12 cellular contexts compared by ENCODE assay signal in genomic region chr12:22190-22529, GRCh38. TPM values are rescaled to one million over a fixed set of nuclear protein-coding genes. Genes with fewer than 3 reads are reported as not detected.
DNase-seq lines count a peak whose midpoint lies in the region; ATAC-seq and TF ChIP-seq lines count a peak whose summit lies in the region.
"Had no signal": no experiment of that assay in that cellular context is flagged by ENCODE, and none has a peak within 500 bp of the region (broad histone marks: within the 10 kb centered on the region; RNA-seq: fewer than 3 reads in every experiment).

No MANE protein-coding gene starts in this region.

- H3K9me3 Mint-ChIP-seq in CD8-positive, alpha-beta T cell: no peaks in the 10 kb centered on the region
- peaks cover 0 to 2% (median 0%) of the 10 kb centered on the region in 11 donors for H3K9me3 Mint-ChIP-seq in naive thymus-derived CD4-positive, alpha-beta T cell
- H3K9me3 Mint-ChIP-seq: nephron progenitor cell had no signal

- H3K4me3 ChIP-seq in CD8-positive, alpha-beta T cell (ENCODE audit: low read depth, low read length): no peak overlapping the region
- no peak overlapping the region for H3K4me3 ChIP-seq in astrocyte of the cerebellum (ENCODE audit: low read depth, low read length)
- H3K4me3 ChIP-seq in naive thymus-derived CD4-positive, alpha-beta T cell (ENCODE audit: low read length): no peak overlapping the region
- H3K4me3 ChIP-seq: cardiac muscle cell had no signal

- ATAC-seq in CD8-positive, alpha-beta T cell: no peak
- peak; percentile 40 for ATAC-seq in GM21360 (IDR thresholded peaks at IDR 0.05; ENCODE audit: unreplicated experiment)
- ATAC-seq in naive thymus-derived CD4-positive, alpha-beta T cell: no peak
- ATAC-seq in HG03521 (IDR thresholded peaks at IDR 0.05; ENCODE audit: unreplicated experiment): no peak
- ATAC-seq in GM19035 (IDR thresholded peaks at IDR 0.05; ENCODE audit: unreplicated experiment): no peak

- TF ChIP-seq CTCF in CD8-positive, alpha-beta T cell (IDR thresholded peaks at IDR 0.05): no peak
- TF ChIP-seq CTCF in astrocyte of the cerebellum (IDR thresholded peaks at IDR 0.05; ENCODE audit: low read depth, low read length, missing control alignments): peak; percentile 13

- no peak for DNase-seq in CD8-positive, alpha-beta T cell
- DNase-seq in astrocyte of the cerebellum (ENCODE audit: low read depth) (no peak), GDM1 (lab: John Stamatoyannopoulos, UW) (no peak), NK-92 (lab: John Stamatoyannopoulos, UW; ENCODE audit: unreplicated experiment) (no peak)
- DNase-seq in naive thymus-derived CD4-positive, alpha-beta T cell: no peak
- DNase-seq: DMS 273 treated with DMSO at 0.1 percent for 48 hours, nephron progenitor cell, RPMI8226 had no signal

- no peaks in the 10 kb centered on the region for H3K4me1 ChIP-seq in CD8-positive, alpha-beta T cell (ENCODE audit: insufficient read depth, low read length)
- H3K4me1 ChIP-seq in naive thymus-derived CD4-positive, alpha-beta T cell (ENCODE audit: control insufficient read depth in 2 of 2, insufficient read depth in 2 of 2, low read length in 2 of 2): peaks cover 0 to 3% of the 10 kb centered on the region in 2 donors

- no peaks in the 10 kb centered on the region for H3K9me3 ChIP-seq in CD8-positive, alpha-beta T cell (ENCODE audit: low read length)
- no peaks in the 10 kb centered on the region for H3K9me3 ChIP-seq in naive thymus-derived CD4-positive, alpha-beta T cell (ENCODE audit: control insufficient read depth in 2 of 3, low read length in 3 of 3)

- no peaks in the 10 kb centered on the region for H3K27me3 ChIP-seq in CD8-positive, alpha-beta T cell (ENCODE audit: insufficient read depth, low read length)
- no peaks in the 10 kb centered on the region for H3K27me3 ChIP-seq in naive thymus-derived CD4-positive, alpha-beta T cell (ENCODE audit: control insufficient read depth in 2 of 2, insufficient read depth in 2 of 2, low read length in 2 of 2)
- H3K27me3 ChIP-seq: cardiac muscle cell had no signal

- no peak overlapping the region for H3K4me3 Mint-ChIP-seq in CD8-positive, alpha-beta T cell
- peak overlapping the region in 1 of 10 donors; percentile 54 for H3K4me3 Mint-ChIP-seq in naive thymus-derived CD4-positive, alpha-beta T cell
- H3K4me3 Mint-ChIP-seq: nephron progenitor cell had no signal

- H3K36me3 Mint-ChIP-seq in CD8-positive, alpha-beta T cell: peaks cover 22% of the 10 kb centered on the region
- H3K36me3 Mint-ChIP-seq in naive thymus-derived CD4-positive, alpha-beta T cell: peaks cover 6 to 23% (median 9%) of the 10 kb centered on the region in 5 donors

- POLR2A ChIA-PET in CD8-positive, alpha-beta T cell (lab: Charles Lee): no interaction called here
- POLR2A ChIA-PET in naive thymus-derived CD4-positive, alpha-beta T cell (lab: Charles Lee): no interaction called here

- CTCF ChIA-PET in CD8-positive, alpha-beta T cell (lab: Charles Lee): no interaction called here
- CTCF ChIA-PET in naive thymus-derived CD4-positive, alpha-beta T cell (lab: Charles Lee): no interaction called here

- in situ Hi-C loops in astrocyte of the cerebellum (cut with HindIII; ENCODE audit: low sequenced_read_pairs): no loop called here

- no peak overlapping the region for H3K27ac ChIP-seq in CD8-positive, alpha-beta T cell (ENCODE audit: low read depth, low read length)
- no peak overlapping the region for H3K27ac ChIP-seq in naive thymus-derived CD4-positive, alpha-beta T cell (ENCODE audit: low read depth, low read length)
- H3K27ac ChIP-seq: cardiac muscle cell had no signal

- no peaks in the 10 kb centered on the region for H3K27me3 Mint-ChIP-seq in CD8-positive, alpha-beta T cell (ENCODE audit: low read depth)
- no peaks in the 10 kb centered on the region for H3K27me3 Mint-ChIP-seq in naive thymus-derived CD4-positive, alpha-beta T cell

- peak overlapping the region; percentile 29 for H3K27ac Mint-ChIP-seq in CD8-positive, alpha-beta T cell
- H3K27ac Mint-ChIP-seq in naive thymus-derived CD4-positive, alpha-beta T cell: peak overlapping the region in 8 of 9 donors; percentile 2 to 81 (median 44)
- H3K27ac Mint-ChIP-seq: nephron progenitor cell had no signal

- intact Hi-C loops in CD8-positive, alpha-beta T cell (cut with DNase I, micrococcal nuclease): no loop called here
- intact Hi-C loops in naive thymus-derived CD4-positive, alpha-beta T cell (cut with micrococcal nuclease): no loop called here

- H3K36me3 ChIP-seq in CD8-positive, alpha-beta T cell (ENCODE audit: insufficient read depth, low read length): peaks cover 7% of the 10 kb centered on the region
- peaks cover 0 to 25% (median 0%) of the 10 kb centered on the region in 3 experiments for H3K36me3 ChIP-seq in naive thymus-derived CD4-positive, alpha-beta T cell (ENCODE audit: control insufficient read depth in 2 of 3, insufficient read depth in 3 of 3, low read length in 3 of 3)
- H3K36me3 ChIP-seq: cardiac muscle cell had no signal

- peaks cover 10% of the 10 kb centered on the region for H3K4me1 Mint-ChIP-seq in CD8-positive, alpha-beta T cell (ENCODE audit: low read depth)
- H3K4me1 Mint-ChIP-seq in naive thymus-derived CD4-positive, alpha-beta T cell: peaks cover 9 to 24% (median 18%) of the 10 kb centered on the region in 7 donors
- H3K4me1 Mint-ChIP-seq: nephron progenitor cell had no signal

RNA-seq across cellular contexts. Expression of gene IQSEC3, which starts 44.4 kb away (rescaled TPM):
- 1 to 10 TPM; 4.4 to 6.7 TPM for total RNA-seq in CD8-positive, alpha-beta T cell
- total RNA-seq in naive thymus-derived CD4-positive, alpha-beta T cell: 1 to 10 TPM in 4 of 5 experiments, under 1 TPM in 1; 0.36 to 5.5 (median 2.0) TPM
- polyA plus RNA-seq in naive thymus-derived CD4-positive, alpha-beta T cell: under 1 TPM in 1 of 2 donors, not detected in 1; 0.97 TPM
